In genomic region chr2:9983413-9984216, GRCh38 we compare ENCODE assay signal across 11 cellular contexts. TPM values are rescaled to one million over a fixed set of nuclear protein-coding genes. Genes with fewer than 3 reads are reported as not detected.
DNase-seq lines count a peak whose midpoint lies in the region; ATAC-seq lines count a peak whose summit lies in the region.
"Had no signal": no experiment of that assay in that cellular context is flagged by ENCODE, and none has a peak within 500 bp of the region (broad histone marks: within the 10 kb centered on the region; RNA-seq: fewer than 3 reads in every experiment).

No MANE protein-coding gene starts in this region.

- intact Hi-C loops in cardiac septum (cut with DNase I), result loop anchor here (2.0 to 10.0 kb wide), 3 partner anchors 63 to 169 kb away; partner anchors contain the start of gene TAF1B
- intact Hi-C loops in right cardiac atrium (cut with DNase I), result loop anchor here in 3 of 4 donors (2.0 to 10.0 kb wide), 3 partner anchors 64 to 71 kb away; no protein-coding TSS in a partner anchor

- peak overlapping the region in 2 of 5 donors; percentile 61 to 70 for H3K9ac ChIP-seq in subcutaneous abdominal adipose tissue (ENCODE audit: low read length in 5 of 5)

- H3K9me3 ChIP-seq in right cardiac atrium (ENCODE audit: control insufficient read depth, low read length) (no peaks in the 10 kb centered on the region), subcutaneous abdominal adipose tissue (ENCODE audit: control insufficient read depth in 5 of 5, low read length in 5 of 5) (no peaks in the 10 kb centered on the region)

- peaks cover 0 to 10% (median 4%) of the 10 kb centered on the region in 5 donors for H3K36me3 ChIP-seq in subcutaneous abdominal adipose tissue (ENCODE audit: control insufficient read depth in 5 of 5, insufficient read depth in 5 of 5, low read length in 5 of 5)

- 56% methylated on average over 15 of the region's 15 CpGs for WGBS in right cardiac atrium

- H3K27me3 ChIP-seq in right cardiac atrium (ENCODE audit: control insufficient read depth, insufficient read depth), result no peaks in the 10 kb centered on the region
- no peaks in the 10 kb centered on the region for H3K27me3 ChIP-seq in subcutaneous abdominal adipose tissue (ENCODE audit: control insufficient read depth in 5 of 5, insufficient read depth in 4 of 5, low read length in 5 of 5)

- H3K27ac ChIP-seq in right cardiac atrium (ENCODE audit: low read length) (no peak overlapping the region), subcutaneous abdominal adipose tissue (ENCODE audit: low read depth, low read length) (peak overlapping the region; percentile 54)
- H3K27ac ChIP-seq: epithelial cell of prostate had no signal

- DNase-seq in cardiac septum (ENCODE audit: low spot score), result peak; percentile 41
- DNase-seq in right cardiac atrium, result no peak
- DNase-seq in RKO (ENCODE audit: low spot score), result peak; percentile 15
- DNase-seq in fibroblast of peridontal ligament (ENCODE audit: extremely low read depth), result peak; percentile 33
- DNase-seq in activated CD4-positive, alpha-beta T cell treated with anti-CD3 and anti-CD28 coated beads, Interleukin-2, amount 50 U/mL, for 48 hours, result no peak
- DNase-seq: NCI-H1417 treated with DMSO at 0.1 percent for 48 hours; stimulated activated naive B cell treated with anti-CD40 and anti-IgM and Interleukin-4, amounts not matched to agents 10 μg/mL and 1 μg/mL and 100 μg/mL, for 72 hours had no signal

- H3K4me3 ChIP-seq in right cardiac atrium (ENCODE audit: low read length), result no peak overlapping the region
- no peak overlapping the region for H3K4me3 ChIP-seq in subcutaneous abdominal adipose tissue (ENCODE audit: low read depth in 1 of 5, low read length in 5 of 5)

- H3K4me1 ChIP-seq in right cardiac atrium (ENCODE audit: control insufficient read depth, insufficient read depth, low read length), result no peaks in the 10 kb centered on the region
- H3K4me1 ChIP-seq in subcutaneous abdominal adipose tissue (ENCODE audit: control insufficient read depth in 5 of 5, insufficient read depth in 5 of 5, low read length in 5 of 5), result peaks cover 0 to 37% (median 20%) of the 10 kb centered on the region in 5 donors

- no peak for ATAC-seq in right cardiac atrium
- ATAC-seq in HG03342 (IDR thresholded peaks at IDR 0.05; ENCODE audit: unreplicated experiment), result no peak
- ATAC-seq in GM21786 (IDR thresholded peaks at IDR 0.05; ENCODE audit: unreplicated experiment), result no peak

RNA-seq across cellular contexts. Expression of gene GRHL1, which starts 32.1 kb away (rescaled TPM):
- total RNA-seq in cardiac septum, result 1.1 TPM
- total RNA-seq in right cardiac atrium, result 1 to 10 TPM; 2.5 to 5.7 (median 2.7) TPM
- 0.81 TPM for polyA plus RNA-seq in right cardiac atrium

RNA-seq across cellular contexts. Expression of gene KLF11, which starts 59.7 kb away (rescaled TPM):
- total RNA-seq in cardiac septum, result 22.3 TPM
- total RNA-seq in right cardiac atrium, result 10 to 100 TPM; 24.0 to 42.4 (median 26.2) TPM
- 9.8 TPM for polyA plus RNA-seq in right cardiac atrium

Comparison
In these comparisons a context has a peak if more than half of its experiments do, and no peak if none do; other contexts are left out.
1. DNase-seq: peak in cardiac septum (single experiment), RKO (single experiment) and fibroblast of peridontal ligament (single experiment); none in right cardiac atrium (0 of 3) and activated CD4-positive, alpha-beta T cell treated with anti-CD3 and anti-CD28 coated beads, Interleukin-2, amount 50 U/mL, for 48 hours (0 of 2).